Comparison of ENCODE assay signal across 7 cellular contexts in the genomic region with DNA sequence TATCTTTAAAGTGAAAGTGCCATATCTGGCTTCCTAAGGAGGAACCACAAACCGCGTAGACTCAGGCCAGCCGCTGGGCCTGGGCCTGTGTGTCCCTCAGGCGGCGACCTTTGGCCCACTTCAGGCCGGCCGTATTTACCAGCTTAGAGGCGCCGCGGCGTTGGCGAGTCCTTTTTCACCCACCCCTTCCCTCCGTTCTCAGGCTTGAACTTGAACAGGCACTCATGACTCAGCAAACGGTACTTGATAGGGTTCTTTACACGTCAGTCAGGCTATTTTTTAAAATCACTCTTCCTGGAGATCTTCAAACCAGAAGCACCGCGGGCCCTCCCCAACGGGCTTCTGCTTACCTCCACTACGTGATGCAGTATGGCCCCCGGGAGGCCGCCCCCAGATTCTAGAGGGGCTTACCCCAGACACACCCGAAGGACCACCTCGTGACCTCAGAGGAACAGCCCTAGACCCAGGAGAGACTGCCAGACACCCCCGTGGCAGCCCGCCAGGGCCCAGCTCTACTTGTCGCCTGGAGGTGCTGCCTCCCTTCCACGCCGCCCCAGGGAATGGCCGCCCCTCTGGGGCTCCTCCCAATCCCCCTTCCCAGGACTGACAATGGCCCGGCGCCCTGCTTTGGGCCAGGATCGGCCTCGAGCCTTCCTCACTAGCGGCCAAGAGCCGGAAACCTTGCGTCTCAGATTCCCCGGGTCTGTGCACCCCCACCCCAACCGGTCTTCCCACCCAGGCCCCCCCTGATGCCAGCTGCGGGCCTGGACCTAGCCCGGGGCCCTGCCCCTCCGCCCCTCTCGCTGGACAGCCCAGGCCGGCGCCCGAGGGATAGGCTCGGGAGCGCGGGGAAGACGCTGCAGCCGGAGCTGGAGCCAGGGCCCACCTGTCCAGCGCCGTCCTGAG. TPM values are rescaled to one million over a fixed set of nuclear protein-coding genes. Genes with fewer than 3 reads are reported as not detected.
DNase-seq lines count a peak whose midpoint lies in the region; ATAC-seq and TF ChIP-seq lines count a peak whose summit lies in the region.

No MANE protein-coding gene starts in this region.

- peaks cover 39% of the 10 kb centered on the region for H3K4me1 Mint-ChIP-seq in neural progenitor cell

- H3K9me3 Mint-ChIP-seq in neural progenitor cell, result no peaks in the 10 kb centered on the region

- peak overlapping the region; percentile 78 for H3K4me3 Mint-ChIP-seq in neural progenitor cell

- H2AFZ ChIP-seq in neural progenitor cell (replicated peaks), result peak overlapping the region; percentile 89

- no peaks in the 10 kb centered on the region for H3K27me3 ChIP-seq in neural progenitor cell
- H3K27me3 ChIP-seq in stomach smooth muscle (ENCODE audit: control insufficient read depth in 1 of 2, insufficient read depth in 2 of 2, low read length in 2 of 2), result no peaks in the 10 kb centered on the region

- CTCF ChIA-PET in RWPE1 (lab: Yijun Ruan, JAX), result interaction anchor here (0.8 to 1.1 kb wide), 3 partner anchors 9 to 91 kb away, joined by 3 to 7 read pairs (median 4); no protein-coding TSS in a partner anchor

- peaks cover 10% of the 10 kb centered on the region for H3F3A ChIP-seq in neural progenitor cell (ENCODE audit: low read depth)

- no peaks in the 10 kb centered on the region for H3K79me2 ChIP-seq in neural progenitor cell (ENCODE audit: low read depth)

- POLR2A ChIA-PET in RWPE1 (lab: Yijun Ruan, JAX; ENCODE audit: low non-redundant PET), result interaction anchor here (0.5 kb wide), 1 partner anchor 89 kb away, joined by 3 read pairs; no protein-coding TSS in a partner anchor

- H3K4me1 ChIP-seq in neural progenitor cell (peaks cover 16% of the 10 kb centered on the region), stomach smooth muscle (ENCODE audit: control insufficient read depth, insufficient read depth, low read length) (peaks cover 19% of the 10 kb centered on the region)

- H3K27me3 Mint-ChIP-seq in neural progenitor cell (ENCODE audit: insufficient read depth, low read depth), result peaks cover 7% of the 10 kb centered on the region

- TF ChIP-seq CTCF in RWPE1 (conservative IDR thresholded peaks at IDR 0.05; ENCODE audit: low read depth), result no peak
- no peak for TF ChIP-seq CTCF in foreskin fibroblast (IDR thresholded peaks at IDR 0.05; ENCODE audit: low read depth, low read length)
- TF ChIP-seq CTCF in neural progenitor cell (IDR thresholded peaks at IDR 0.05), result no peak

- peak; percentile 81 for ATAC-seq in GM18870 (IDR thresholded peaks at IDR 0.05; ENCODE audit: unreplicated experiment)
- peak; percentile 92 for ATAC-seq in HG03103 (IDR thresholded peaks at IDR 0.05; ENCODE audit: low read depth, unreplicated experiment)

- H4K20me1 ChIP-seq in neural progenitor cell (ENCODE audit: low read depth), result no peaks in the 10 kb centered on the region

- DNase-seq in RWPE1 (ENCODE audit: low spot score) (peak; percentile 85), activated gamma-delta T cell treated with Interleukin-2 at 50 U/mL for 16 hours (peak; percentile 37), foreskin fibroblast (peak; percentile 96 to 98), neural progenitor cell (ENCODE audit: low spot score) (peak; percentile 79)

- no peak overlapping the region for H3K27ac Mint-ChIP-seq in neural progenitor cell

- H3K4me3 ChIP-seq in foreskin fibroblast (ENCODE audit: low read depth in 1 of 2, low read length in 2 of 2) (peak overlapping the region; percentile 26 to 40), neural progenitor cell (peak overlapping the region; percentile 70), stomach smooth muscle (ENCODE audit: low read length in 2 of 2) (peak overlapping the region; percentile 73 to 77)

- H3K9ac ChIP-seq in neural progenitor cell (no peak overlapping the region), stomach smooth muscle (ENCODE audit: low read length in 2 of 2) (peak overlapping the region; percentile 89 to 92)

- H3K9me3 ChIP-seq in neural progenitor cell (ENCODE audit: low read depth) (no peaks in the 10 kb centered on the region), stomach smooth muscle (ENCODE audit: control insufficient read depth in 2 of 2, low read length in 2 of 2) (no peaks in the 10 kb centered on the region)

- H3K27ac ChIP-seq in RWPE1, result peak overlapping the region; percentile 91
- no peak overlapping the region for H3K27ac ChIP-seq in neural progenitor cell
- peak overlapping the region; percentile 96 for H3K27ac ChIP-seq in stomach smooth muscle (ENCODE audit: low read length)

- H3K4me2 ChIP-seq in neural progenitor cell, result peak overlapping the region; percentile 97

- H3K36me3 ChIP-seq in neural progenitor cell (no peaks in the 10 kb centered on the region), stomach smooth muscle (ENCODE audit: control insufficient read depth in 2 of 2, insufficient read depth in 2 of 2, low read length in 2 of 2) (no peaks in the 10 kb centered on the region)

- no peaks in the 10 kb centered on the region for H3K36me3 Mint-ChIP-seq in neural progenitor cell

RNA-seq across cellular contexts. Expression of a gene that starts 33.8 kb away (rescaled TPM):
- 41.9 and 85.3 TPM in 2 replicates for total RNA-seq in neural progenitor cell (ENCODE audit: low replicate concordance)

RNA-seq across cellular contexts. Expression of a gene that starts 39.4 kb away (rescaled TPM):
- total RNA-seq in neural progenitor cell (ENCODE audit: low replicate concordance), result 12.2 and 17.3 TPM in 2 replicates

Comparison
In these comparisons a context has a peak if more than half of its experiments do, and no peak if none do; other contexts are left out.
1. DNase-seq: peak in every context shown above with its lines; median percentile 97 in foreskin fibroblast; 85 in RWPE1; 79 in neural progenitor cell; 37 in activated gamma-delta T cell treated with Interleukin-2 at 50 U/mL for 16 hours.